ENCODE assay signal across 1 cellular context in genomic region chr7:145902123-145902522, GRCh38.
TF ChIP-seq lines count a peak whose summit lies in the region.

No MANE protein-coding gene starts in this region.

TF ChIP-seq in GM23338, 12 proteins besides CTCF, POLR2A, EP300 and RAD21 (continued from another document):
- TF ChIP-seq, protein P1, sequence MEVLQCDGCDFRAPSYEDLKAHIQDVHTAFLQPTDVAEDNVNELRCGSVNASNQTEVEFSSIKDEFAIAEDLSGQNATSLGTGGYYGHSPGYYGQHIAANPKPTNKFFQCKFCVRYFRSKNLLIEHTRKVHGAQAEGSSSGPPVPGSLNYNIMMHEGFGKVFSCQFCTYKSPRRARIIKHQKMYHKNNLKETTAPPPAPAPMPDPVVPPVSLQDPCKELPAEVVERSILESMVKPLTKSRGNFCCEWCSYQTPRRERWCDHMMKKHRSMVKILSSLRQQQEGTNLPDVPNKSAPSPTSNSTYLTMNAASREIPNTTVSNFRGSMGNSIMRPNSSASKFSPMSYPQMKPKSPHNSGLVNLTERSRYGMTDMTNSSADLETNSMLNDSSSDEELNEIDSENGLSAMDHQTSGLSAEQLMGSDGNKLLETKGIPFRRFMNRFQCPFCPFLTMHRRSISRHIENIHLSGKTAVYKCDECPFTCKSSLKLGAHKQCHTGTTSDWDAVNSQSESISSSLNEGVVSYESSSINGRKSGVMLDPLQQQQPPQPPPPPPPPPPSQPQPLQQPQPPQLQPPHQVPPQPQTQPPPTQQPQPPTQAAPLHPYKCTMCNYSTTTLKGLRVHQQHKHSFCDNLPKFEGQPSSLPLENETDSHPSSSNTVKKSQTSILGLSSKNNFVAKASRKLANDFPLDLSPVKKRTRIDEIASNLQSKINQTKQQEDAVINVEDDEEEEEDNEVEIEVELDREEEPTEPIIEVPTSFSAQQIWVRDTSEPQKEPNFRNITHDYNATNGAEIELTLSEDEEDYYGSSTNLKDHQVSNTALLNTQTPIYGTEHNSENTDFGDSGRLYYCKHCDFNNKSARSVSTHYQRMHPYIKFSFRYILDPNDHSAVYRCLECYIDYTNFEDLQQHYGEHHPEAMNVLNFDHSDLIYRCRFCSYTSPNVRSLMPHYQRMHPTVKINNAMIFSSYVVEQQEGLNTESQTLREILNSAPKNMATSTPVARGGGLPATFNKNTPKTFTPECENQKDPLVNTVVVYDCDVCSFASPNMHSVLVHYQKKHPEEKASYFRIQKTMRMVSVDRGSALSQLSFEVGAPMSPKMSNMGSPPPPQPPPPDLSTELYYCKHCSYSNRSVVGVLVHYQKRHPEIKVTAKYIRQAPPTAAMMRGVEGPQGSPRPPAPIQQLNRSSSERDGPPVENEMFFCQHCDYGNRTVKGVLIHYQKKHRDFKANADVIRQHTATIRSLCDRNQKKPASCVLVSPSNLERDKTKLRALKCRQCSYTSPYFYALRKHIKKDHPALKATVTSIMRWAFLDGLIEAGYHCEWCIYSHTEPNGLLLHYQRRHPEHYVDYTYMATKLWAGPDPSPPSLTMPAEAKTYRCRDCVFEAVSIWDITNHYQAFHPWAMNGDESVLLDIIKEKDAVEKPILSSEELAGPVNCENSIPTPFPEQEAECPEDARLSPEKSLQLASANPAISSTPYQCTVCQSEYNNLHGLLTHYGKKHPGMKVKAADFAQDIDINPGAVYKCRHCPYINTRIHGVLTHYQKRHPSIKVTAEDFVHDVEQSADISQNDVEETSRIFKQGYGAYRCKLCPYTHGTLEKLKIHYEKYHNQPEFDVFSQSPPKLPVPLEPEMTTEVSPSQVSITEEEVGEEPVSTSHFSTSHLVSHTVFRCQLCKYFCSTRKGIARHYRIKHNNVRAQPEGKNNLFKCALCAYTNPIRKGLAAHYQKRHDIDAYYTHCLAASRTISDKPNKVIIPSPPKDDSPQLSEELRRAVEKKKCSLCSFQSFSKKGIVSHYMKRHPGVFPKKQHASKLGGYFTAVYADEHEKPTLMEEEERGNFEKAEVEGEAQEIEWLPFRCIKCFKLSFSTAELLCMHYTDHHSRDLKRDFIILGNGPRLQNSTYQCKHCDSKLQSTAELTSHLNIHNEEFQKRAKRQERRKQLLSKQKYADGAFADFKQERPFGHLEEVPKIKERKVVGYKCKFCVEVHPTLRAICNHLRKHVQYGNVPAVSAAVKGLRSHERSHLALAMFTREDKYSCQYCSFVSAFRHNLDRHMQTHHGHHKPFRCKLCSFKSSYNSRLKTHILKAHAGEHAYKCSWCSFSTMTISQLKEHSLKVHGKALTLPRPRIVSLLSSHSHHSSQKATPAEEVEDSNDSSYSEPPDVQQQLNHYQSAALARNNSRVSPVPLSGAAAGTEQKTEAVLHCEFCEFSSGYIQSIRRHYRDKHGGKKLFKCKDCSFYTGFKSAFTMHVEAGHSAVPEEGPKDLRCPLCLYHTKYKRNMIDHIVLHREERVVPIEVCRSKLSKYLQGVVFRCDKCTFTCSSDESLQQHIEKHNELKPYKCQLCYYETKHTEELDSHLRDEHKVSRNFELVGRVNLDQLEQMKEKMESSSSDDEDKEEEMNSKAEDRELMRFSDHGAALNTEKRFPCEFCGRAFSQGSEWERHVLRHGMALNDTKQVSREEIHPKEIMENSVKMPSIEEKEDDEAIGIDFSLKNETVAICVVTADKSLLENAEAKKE (CRISPR knock-in tag; IDR thresholded peaks at IDR 0.05), result no peak
- no peak for TF ChIP-seq ZNF114 (CRISPR knock-in tag; IDR thresholded peaks at IDR 0.05)
- TF ChIP-seq STAT1 (IDR thresholded peaks at IDR 0.05; ENCODE audit: unreplicated experiment), result no peak
- TF ChIP-seq CREB1 (CRISPR knock-in tag; IDR thresholded peaks at IDR 0.05; ENCODE audit: low read depth), result no peak
TF ChIP-seq in GM23338: peak in this region for 0.
